Comparison of ENCODE assay signal across 17 cellular contexts in genomic region chr7:37817219-37817618, GRCh38. TPM values are rescaled to one million over a fixed set of nuclear protein-coding genes. Genes with fewer than 3 reads are reported as not detected.
"Had no signal": no experiment of that assay in that cellular context is flagged by ENCODE, and none has a peak within 500 bp of the region (broad histone marks: within the 10 kb centered on the region; RNA-seq: fewer than 3 reads in every experiment).

No MANE protein-coding gene starts in this region.

- H3K27ac Mint-ChIP-seq: activated CD8-positive, alpha-beta memory T cell treated with anti-CD3 and anti-CD28 coated beads, Interleukin-2, amount 10 ng/mL, durations not matched to agents 7 days and 5 days; activated naive CD4-positive, alpha-beta T cell treated with anti-CD3 and anti-CD28 coated beads, Interleukin-2, amount 10 ng/mL, durations not matched to agents 7 days and 5 days; activated T-helper 2 cell treated with anti-CD3 and anti-CD28 coated beads, Interferon-gamma antibody, Interleukin-2, Interleukin-4, amounts not matched to agents 10 μg/mL and 5 μg/mL and 100 μg/mL, durations not matched to agents 14 hours and 24 hours and 36 hours; naive B cell; stimulated activated memory B cell treated with anti-CD40 and anti-IgM and Interleukin-4, amounts not matched to agents 10 μg/mL and 1 μg/mL and 100 μg/mL, for 72 hours had no signal

- H3K27ac ChIP-seq: ascending aorta, epithelial cell of prostate, left ventricle myocardium inferior had no signal

- H3K4me3 ChIP-seq: ascending aorta, left ventricle myocardium inferior had no signal

- H3K4me1 Mint-ChIP-seq: activated naive CD4-positive, alpha-beta T cell treated with anti-CD3 and anti-CD28 coated beads, Interleukin-2, amount 10 ng/mL, durations not matched to agents 7 days and 5 days had no signal

- ATAC-seq: activated CD8-positive, alpha-beta memory T cell treated with anti-CD3 and anti-CD28 coated beads, Interleukin-2, amount 10 ng/mL, durations not matched to agents 7 days and 5 days; stimulated activated memory B cell treated with anti-CD40 and anti-IgM and Interleukin-4, amounts not matched to agents 10 μg/mL and 1 μg/mL and 100 μg/mL, for 72 hours had no signal

- H3K36me3 Mint-ChIP-seq: activated CD8-positive, alpha-beta memory T cell treated with anti-CD3 and anti-CD28 coated beads, Interleukin-2, amount 10 ng/mL, durations not matched to agents 7 days and 5 days; activated naive CD4-positive, alpha-beta T cell treated with anti-CD3 and anti-CD28 coated beads, Interleukin-2, amount 10 ng/mL, durations not matched to agents 7 days and 5 days; naive B cell had no signal

- H3K9me3 Mint-ChIP-seq: activated naive CD4-positive, alpha-beta T cell treated with anti-CD3 and anti-CD28 coated beads, Interleukin-2, amount 10 ng/mL, durations not matched to agents 7 days and 5 days; activated T-helper 2 cell treated with anti-CD3 and anti-CD28 coated beads, Interferon-gamma antibody, Interleukin-2, Interleukin-4, amounts not matched to agents 10 μg/mL and 5 μg/mL and 100 μg/mL, durations not matched to agents 14 hours and 24 hours and 36 hours; stimulated activated memory B cell treated with anti-CD40 and anti-IgM and Interleukin-4, amounts not matched to agents 10 μg/mL and 1 μg/mL and 100 μg/mL, for 72 hours had no signal

- H3K36me3 ChIP-seq: ascending aorta, left ventricle myocardium inferior had no signal

- H3K27me3 ChIP-seq: ascending aorta had no signal

- H3K4me3 Mint-ChIP-seq: activated CD8-positive, alpha-beta memory T cell treated with anti-CD3 and anti-CD28 coated beads, Interleukin-2, amount 10 ng/mL, durations not matched to agents 7 days and 5 days; activated naive CD4-positive, alpha-beta T cell treated with anti-CD3 and anti-CD28 coated beads, Interleukin-2, amount 10 ng/mL, durations not matched to agents 7 days and 5 days; naive B cell; stimulated activated memory B cell treated with anti-CD40 and anti-IgM and Interleukin-4, amounts not matched to agents 10 μg/mL and 1 μg/mL and 100 μg/mL, for 72 hours had no signal

- H3K4me1 ChIP-seq: ascending aorta, left ventricle myocardium inferior had no signal

- H3K27me3 Mint-ChIP-seq: naive B cell; stimulated activated memory B cell treated with anti-CD40 and anti-IgM and Interleukin-4, amounts not matched to agents 10 μg/mL and 1 μg/mL and 100 μg/mL, for 72 hours had no signal

- DNase-seq: activated CD4-positive, alpha-beta T cell treated with anti-CD3 and anti-CD28 coated beads, Interleukin-2, amount 50 U/mL, for 48 hours; activated CD8-positive, alpha-beta memory T cell treated with anti-CD3 and anti-CD28 coated beads, Interleukin-2, amount 10 ng/mL, durations not matched to agents 7 days and 5 days; activated naive CD4-positive, alpha-beta T cell treated with anti-CD3 and anti-CD28 coated beads, Interleukin-2, amount 10 ng/mL, durations not matched to agents 7 days and 5 days; activated T-cell treated with anti-CD3 and anti-CD28 coated beads, Interleukin-2, amount 50 U/mL, for 1 hour; dermis blood vessel endothelial cell; foreskin melanocyte; left ventricle myocardium inferior; naive B cell; stimulated activated CD4-positive, alpha-beta T cell treated with anti-CD3 and anti-CD28 coated beads, Interleukin-2, amount 100 ng/mL, for 24 hours had no signal

RNA-seq across cellular contexts. Expression of gene NME8, which starts 31.2 kb away (rescaled TPM):
- total RNA-seq: activated CD8-positive, alpha-beta memory T cell treated with anti-CD3 and anti-CD28 coated beads, Interleukin-2, amount 10 ng/mL, durations not matched to agents 7 days and 5 days; activated T-helper 2 cell treated with anti-CD3 and anti-CD28 coated beads, Interferon-gamma antibody, Interleukin-2, Interleukin-4, amounts not matched to agents 10 μg/mL and 5 μg/mL and 100 μg/mL, durations not matched to agents 14 hours and 24 hours and 36 hours; chondrocyte; dermis blood vessel endothelial cell; fibroblast of lung; kidney epithelial cell; left ventricle myocardium inferior; renal cortical epithelial cell had no signal
